Comparison of ENCODE assay signal across 35 cellular contexts in the genomic region with DNA sequence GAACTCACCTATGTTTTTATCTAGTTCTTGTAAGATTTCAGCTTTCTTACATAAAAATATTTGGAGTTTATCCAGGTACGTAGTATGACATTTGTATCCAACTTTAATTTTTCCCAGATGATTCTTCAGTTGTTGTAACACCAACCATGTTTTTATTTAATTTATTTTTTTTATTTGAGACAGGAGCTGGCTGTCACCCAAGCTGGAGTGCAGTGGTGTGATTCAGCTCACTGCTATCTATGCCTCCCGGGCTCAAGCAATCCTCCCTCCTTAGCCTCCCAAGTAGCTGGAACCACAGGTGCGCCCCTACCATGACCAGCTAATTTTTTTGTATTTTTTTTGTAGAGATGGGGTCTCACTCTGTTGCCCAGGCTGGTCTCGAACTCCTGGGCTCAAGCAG. TPM values are rescaled to one million over a fixed set of nuclear protein-coding genes. Genes with fewer than 3 reads are reported as not detected.
DNase-seq lines count a peak whose midpoint lies in the region; ATAC-seq and TF ChIP-seq lines count a peak whose summit lies in the region.
"Had no signal": no experiment of that assay in that cellular context is flagged by ENCODE, and none has a peak within 500 bp of the region (broad histone marks: within the 10 kb centered on the region; RNA-seq: fewer than 3 reads in every experiment).

No MANE protein-coding gene starts in this region.

- no peaks in the 10 kb centered on the region for H3K9me2 ChIP-seq in PC-3 (replicated peaks; ENCODE audit: low read length)

- peaks cover 26% of the 10 kb centered on the region for H3K36me3 ChIP-seq in PC-3 (ENCODE audit: low read depth, low read length)
- H3K36me3 ChIP-seq: Peyer's patch, SJCRH30 had no signal

- DNase-seq in EL (peak; percentile 72), PC-3 (peak; percentile 63), choroid plexus epithelial cell (ENCODE audit: low read depth) (peak; percentile 34), foreskin keratinocyte (peak in 1 of 2 donors; percentile 46)
- no peak for DNase-seq in activated naive CD4-positive, alpha-beta T cell treated with Interleukin-2 at 50 U/mL for 16 hours
- no peak for DNase-seq in effector CD4-positive, alpha-beta T cell
- DNase-seq: ACHN; activated B cell treated with CpG ODN at 0.5 μM for 24 hours; activated CD4-positive, alpha-beta T cell treated with anti-CD3 and anti-CD28 coated beads, Interleukin-2, amount 50 U/mL, for 4 hours; activated CD8-positive, alpha-beta memory T cell treated with anti-CD3 and anti-CD28 coated beads, Interleukin-2, amount 50 U/mL, for 4 hours; C1 segment of cervical spinal cord; Caco-2; central memory CD4-positive, alpha-beta T cell; dermis blood vessel endothelial cell; DMS79 treated with DMSO at 0.1 percent for 48 hours; left cardiac atrium; NCI-H1092; NCI-H1694 treated with DMSO at 0.1 percent for 48 hours; NCI-H2171 treated with DMSO at 0.1 percent for 48 hours; NCI-H526; NK-92 treated with Interleukin-12 subunit alpha and Interleukin-12 subunit beta, amount 100 ng/mL, for 24 hours; Peyer's patch; posterior cingulate gyrus; SJCRH30; stimulated activated CD4-positive, alpha-beta T cell treated with anti-CD3 and anti-CD28 coated beads, Interleukin-12 subunit alpha, Interleukin-12 subunit beta, amount 100 ng/mL, for 4 hours; stimulated activated CD4-positive, alpha-beta T cell treated with anti-CD3 and anti-CD28 coated beads, Interleukin-4, amount 100 ng/mL, for 24 hours; T-helper 1 cell had no signal

- CTCF ChIA-PET in PC-3 (lab: Charles Lee) = no interaction called here

- peaks cover 30% of the 10 kb centered on the region for H3K4me1 ChIP-seq in PC-3 (ENCODE audit: insufficient read depth, low read length)
- no peaks in the 10 kb centered on the region for H3K4me1 ChIP-seq in foreskin keratinocyte
- H3K4me1 ChIP-seq: Peyer's patch, SJCRH30 had no signal

- ATAC-seq in PC-3 (peak; percentile 31; the same call in 1 of the 2 replicates), foreskin keratinocyte (peak; percentile 49), HG02571 (IDR thresholded peaks at IDR 0.05; ENCODE audit: unreplicated experiment) (no peak), GM18498 (IDR thresholded peaks at IDR 0.05; ENCODE audit: unreplicated experiment) (no peak)
- ATAC-seq: activated naive CD4-positive, alpha-beta T cell treated with anti-CD3 and anti-CD28 coated beads, Interleukin-2, amount 50 U/mL, for 72 hours; activated T-helper 17 cell treated with anti-CD3 and anti-CD28 coated beads, Interleukin-2, amount 50 U/mL, for 72 hours; GM12878; GM23338; left cardiac atrium; right lobe of liver; stimulated activated effector memory CD8-positive, alpha-beta T cell treated with anti-CD3 and anti-CD28 coated beads, Interleukin-12 subunit alpha, Interleukin-12 subunit beta, amount 100 ng/mL, for 72 hours had no signal

- H3K9me3 ChIP-seq in PC-3 (ENCODE audit: low read length) = no peaks in the 10 kb centered on the region
- H3K9me3 ChIP-seq: Caco-2, Peyer's patch, right lobe of liver, SJCRH30 had no signal

- no peaks in the 10 kb centered on the region for H3K27me3 ChIP-seq in PC-3 (ENCODE audit: low read length)
- H3K27me3 ChIP-seq in foreskin keratinocyte = no peaks in the 10 kb centered on the region
- H3K27me3 ChIP-seq: Peyer's patch, right lobe of liver, SJCRH30 had no signal

- H3K4me3 ChIP-seq in PC-3 (ENCODE audit: low read length) = no peak overlapping the region
- no peak overlapping the region for H3K4me3 ChIP-seq in choroid plexus epithelial cell (ENCODE audit: low read depth, low read length)
- H3K4me3 ChIP-seq: GM12878, GM23338, Peyer's patch, right lobe of liver, SJCRH30 had no signal

- H3K27ac ChIP-seq in PC-3 (ENCODE audit: low read length) = no peak overlapping the region
- H3K27ac ChIP-seq in foreskin keratinocyte = no peak overlapping the region
- H3K27ac ChIP-seq: Peyer's patch, right lobe of liver, SJCRH30 had no signal

- intact Hi-C loops in PC-3 (cut with micrococcal nuclease) = no loop called here

- peaks cover 47% of the 10 kb centered on the region for H3K79me2 ChIP-seq in PC-3 (ENCODE audit: low read length)

- BruUV-seq in PC-3 (replicated peaks; lab: Mats Ljungman, UMichigan) = no TSS peak

- H4K20me1 ChIP-seq in PC-3 (ENCODE audit: low read length) = peaks cover 7% of the 10 kb centered on the region; the same call in 1 of the 2 replicates

- no peak for TF ChIP-seq CTCF in PC-3 (conservative IDR thresholded peaks at IDR 0.05; ENCODE audit: low read depth, low read length)
- no peak for TF ChIP-seq CTCF in choroid plexus epithelial cell (conservative IDR thresholded peaks at IDR 0.05; ENCODE audit: low read depth, low read length)
- TF ChIP-seq CTCF in foreskin keratinocyte (conservative IDR thresholded peaks at IDR 0.05) = no peak

- no peak overlapping the region for H3K4me2 ChIP-seq in PC-3 (ENCODE audit: low read length)
- H3K4me2 ChIP-seq: GM23338 had no signal

- no peak overlapping the region for H2AFZ ChIP-seq in PC-3 (ENCODE audit: low read length)
- H2AFZ ChIP-seq: GM23338 had no signal

- H3F3A ChIP-seq in PC-3 (ENCODE audit: low read length, unreplicated experiment) = no peaks in the 10 kb centered on the region

- H3K9ac ChIP-seq in PC-3 (ENCODE audit: low read length) = no peak overlapping the region

- POLR2A ChIA-PET in PC-3 (lab: Charles Lee; ENCODE audit: unreplicated experiment) = no interaction called here

RNA-seq across cellular contexts. Expression of gene XYLB, which starts 6.6 kb away (rescaled TPM):
- total RNA-seq in PC-3 (2014; rRNA removed) (11.2 and 14.0 TPM in 2 replicates), foreskin keratinocyte (3.3 and 4.2 TPM in 2 replicates)
- 2.3 and 2.4 TPM in 2 replicates for polyA plus RNA-seq in foreskin keratinocyte

Comparison
In these comparisons a context has a peak if more than half of its experiments do, and no peak if none do; other contexts are left out.
1. DNase-seq: peak in EL (single experiment), PC-3 (single experiment) and choroid plexus epithelial cell (single experiment); none in activated naive CD4-positive, alpha-beta T cell treated with Interleukin-2 at 50 U/mL for 16 hours (single experiment) and effector CD4-positive, alpha-beta T cell (single experiment).
2. ATAC-seq: peak in PC-3 (single experiment) and foreskin keratinocyte (single experiment); none in HG02571 (single experiment) and GM18498 (single experiment).